Comparison of ENCODE assay signal across 34 cellular contexts in the genomic region with DNA sequence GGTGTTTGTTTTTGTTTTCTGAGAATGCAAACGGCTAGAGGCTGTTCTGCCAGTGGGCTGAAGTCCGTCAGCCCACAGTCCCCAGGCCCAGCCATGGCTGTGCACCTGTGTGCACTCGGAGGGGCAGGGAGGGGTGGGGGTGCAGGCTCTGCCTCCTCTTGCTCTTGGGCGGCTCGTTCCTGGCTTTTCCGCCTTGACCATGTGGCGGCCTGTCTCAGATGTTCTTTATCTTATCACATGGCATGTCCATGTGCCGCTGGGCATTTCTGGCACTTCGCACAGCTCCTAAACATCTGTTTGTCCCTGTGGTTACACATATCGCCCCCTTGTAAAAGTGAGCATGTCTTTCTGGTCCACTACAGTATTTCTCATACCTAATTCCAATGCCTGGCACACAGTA.
"Had no signal": no experiment of that assay in that cellular context is flagged by ENCODE, and none has a peak within 500 bp of the region (broad histone marks: within the 10 kb centered on the region; RNA-seq: fewer than 3 reads in every experiment).

No MANE protein-coding gene starts in this region.

- H3K27me3 Mint-ChIP-seq: activated CD4-positive, alpha-beta T cell treated with anti-CD3 and anti-CD28 coated beads, Interleukin-2, amount 10 ng/mL, durations not matched to agents 7 days and 5 days; central memory CD8-positive, alpha-beta T cell; dendritic cell treated with granulocyte-macrophage colony-stimulating factor and Interleukin-4, amounts not matched to agents 40 ng/mL and 50 ng/mL, for 4 days; T-helper 17 cell had no signal

- H3K27ac Mint-ChIP-seq: activated CD4-positive, alpha-beta T cell treated with anti-CD3 and anti-CD28 coated beads, Interleukin-2, amount 10 ng/mL, durations not matched to agents 7 days and 5 days; activated CD8-positive, alpha-beta T cell treated with anti-CD3 and anti-CD28 coated beads for 36 hours; activated naive CD8-positive, alpha-beta T cell; activated T-helper 17 cell treated with anti-CD3 and anti-CD28 coated beads, Interleukin-2, amount 50 U/mL, for 72 hours; dendritic cell treated with granulocyte-macrophage colony-stimulating factor and Interleukin-4, amounts not matched to agents 40 ng/mL and 50 ng/mL, for 4 days; effector memory CD8-positive, alpha-beta T cell; T-helper 17 cell; T-helper 2 cell treated with Interferon-gamma antibody and Interleukin-4, amounts not matched to agents 5 μg/mL and 100 μg/mL, for 36 hours had no signal

- H3K4me1 ChIP-seq: heart left ventricle had no signal

- H3K27me3 ChIP-seq: brain microvascular endothelial cell had no signal

- H3K4me3 Mint-ChIP-seq: activated CD4-positive, alpha-beta T cell treated with anti-CD3 and anti-CD28 coated beads, Interleukin-2, amount 10 ng/mL, durations not matched to agents 7 days and 5 days; activated CD8-positive, alpha-beta T cell treated with anti-CD3 and anti-CD28 coated beads for 36 hours; activated naive CD8-positive, alpha-beta T cell; activated T-cell treated with anti-CD3 and anti-CD28 coated beads, Interleukin-2, amount 50 U/mL, for 4 hours; activated T-helper 17 cell treated with anti-CD3 and anti-CD28 coated beads, Interleukin-2, amount 50 U/mL, for 72 hours; central memory CD8-positive, alpha-beta T cell; dendritic cell treated with granulocyte-macrophage colony-stimulating factor and Interleukin-4, amounts not matched to agents 40 ng/mL and 50 ng/mL, for 4 days; effector memory CD8-positive, alpha-beta T cell; T-helper 17 cell; T-helper 2 cell treated with Interferon-gamma antibody and Interleukin-4, amounts not matched to agents 5 μg/mL and 100 μg/mL, for 36 hours had no signal

- FAIRE-seq: astrocyte, bronchial epithelial cell had no signal

- H3K4me3 ChIP-seq: coronary artery, dorsolateral prefrontal cortex, esophagus squamous epithelium, gastroesophageal sphincter, heart left ventricle had no signal

- ATAC-seq: activated CD8-positive, alpha-beta T cell treated with anti-CD3 and anti-CD28 coated beads for 36 hours; activated T-cell treated with anti-CD3 and anti-CD28 coated beads, Interleukin-2, amount 50 U/mL, for 4 hours; activated T-helper 17 cell treated with anti-CD3 and anti-CD28 coated beads, Interleukin-2, amount 50 U/mL, for 72 hours; effector memory CD8-positive, alpha-beta T cell; gastroesophageal sphincter; heart left ventricle; T-helper 17 cell had no signal

- H3K9me3 Mint-ChIP-seq: activated T-helper 17 cell treated with anti-CD3 and anti-CD28 coated beads, Interleukin-2, amount 50 U/mL, for 72 hours; central memory CD8-positive, alpha-beta T cell had no signal

- H3K36me3 ChIP-seq: brain microvascular endothelial cell, esophagus squamous epithelium, gastroesophageal sphincter, heart left ventricle had no signal

- H3K9me3 ChIP-seq: esophagus squamous epithelium had no signal

- H3K27ac ChIP-seq: brain microvascular endothelial cell, coronary artery, dorsolateral prefrontal cortex, epithelial cell of prostate, esophagus squamous epithelium, gastroesophageal sphincter, heart left ventricle had no signal

- H3K36me3 Mint-ChIP-seq: activated naive CD8-positive, alpha-beta T cell had no signal

- DNase-seq: activated CD4-positive, alpha-beta T cell treated with anti-CD3 and anti-CD28 coated beads for 4 hours; activated CD4-positive, alpha-beta T cell treated with anti-CD3 and anti-CD28 coated beads, Interleukin-2, amount 10 ng/mL, durations not matched to agents 7 days and 5 days; activated CD4-positive, alpha-beta T cell treated with anti-CD3 and anti-CD28 coated beads, Interleukin-2, amount 50 U/mL, for 4 hours; activated CD4-positive, CD25-positive, alpha-beta regulatory T cell; activated CD4-positive, CD25-positive, alpha-beta regulatory T cell treated with anti-CD3 and anti-CD28 coated beads, Interleukin-2, amount 50 U/mL, for 72 hours; activated CD8-positive, alpha-beta memory T cell treated with anti-CD3 and anti-CD28 coated beads for 24 hours; activated CD8-positive, alpha-beta T cell treated with anti-CD3 and anti-CD28 coated beads for 36 hours; activated effector memory CD4-positive, alpha-beta T cell treated with Interleukin-2 at 50 U/mL for 16 hours; activated gamma-delta T cell treated with Interleukin-2 at 50 U/mL for 16 hours; activated naive CD4-positive, alpha-beta T cell treated with anti-CD3 and anti-CD28 coated beads, Interleukin-2, amount 50 U/mL, for 16 hours; activated naive CD4-positive, alpha-beta T cell treated with Interleukin-2 at 50 U/mL for 16 hours; activated T-cell treated with anti-CD3 and anti-CD28 coated beads, Interleukin-2, amount 50 U/mL, for 4 hours; amniotic stem cell; anterior cingulate cortex; brain microvascular endothelial cell; dorsolateral prefrontal cortex; effector CD4-positive, alpha-beta T cell; effector memory CD8-positive, alpha-beta T cell; esophagus squamous epithelium; foreskin melanocyte; heart left ventricle; T-helper 1 cell; T-helper 17 cell; T1000 had no signal

- H3K4me1 Mint-ChIP-seq: activated CD4-positive, alpha-beta T cell treated with anti-CD3 and anti-CD28 coated beads, Interleukin-2, amount 10 ng/mL, durations not matched to agents 7 days and 5 days; activated T-helper 17 cell treated with anti-CD3 and anti-CD28 coated beads, Interleukin-2, amount 50 U/mL, for 72 hours; central memory CD8-positive, alpha-beta T cell; T-helper 17 cell had no signal
